Comparison of ENCODE assay signal across 1 cellular context in genomic region chr10:92714872-92715271, GRCh38.
TF ChIP-seq lines count a peak whose summit lies in the region.

No MANE protein-coding gene starts in this region.

TF ChIP-seq in HepG2, 621 proteins besides CTCF, POLR2A, EP300 and RAD21:
- TF ChIP-seq ZNF687 (CRISPR knock-in tag; IDR thresholded peaks at IDR 0.05) (0 out of 2 replicates have a peak, but pooled peaks have one; percentile 27), MTA1 (CRISPR knock-in tag; IDR thresholded peaks at IDR 0.05; ENCODE audit: borderline replicate concordance) (0 out of 2 replicates have a peak, but pooled peaks have one; percentile 27), YEATS2 (CRISPR knock-in tag; IDR thresholded peaks at IDR 0.05; ENCODE audit: borderline replicate concordance) (no peak)
